5 cellular contexts compared by ENCODE assay signal in genomic region chr7:144245372-144245771, GRCh38. TPM values are rescaled to one million over a fixed set of nuclear protein-coding genes. Genes with fewer than 3 reads are reported as not detected.
"Had no signal": no experiment of that assay in that cellular context is flagged by ENCODE, and none has a peak within 500 bp of the region (broad histone marks: within the 10 kb centered on the region; RNA-seq: fewer than 3 reads in every experiment).

No MANE protein-coding gene starts in this region.

RNA-seq across cellular contexts. Expression of gene OR2A42, which starts 6.0 kb away (rescaled TPM):
- total RNA-seq: M059J, Peyer's patch, Right ventricle myocardium inferior, SJCRH30, SK-MEL-5 had no signal

RNA-seq across cellular contexts. Expression of gene OR2A7, which starts 19.2 kb away (rescaled TPM):
- total RNA-seq: SJCRH30, SK-MEL-5 had no signal

RNA-seq across cellular contexts. Expression of gene CTAGE8, which starts 23.7 kb away (rescaled TPM):
- total RNA-seq: SJCRH30, SK-MEL-5 had no signal

RNA-seq across cellular contexts. Expression of gene ARHGEF35, which starts 49.7 kb away (rescaled TPM):
- total RNA-seq: M059J, SJCRH30, SK-MEL-5 had no signal
